In the genomic region with DNA sequence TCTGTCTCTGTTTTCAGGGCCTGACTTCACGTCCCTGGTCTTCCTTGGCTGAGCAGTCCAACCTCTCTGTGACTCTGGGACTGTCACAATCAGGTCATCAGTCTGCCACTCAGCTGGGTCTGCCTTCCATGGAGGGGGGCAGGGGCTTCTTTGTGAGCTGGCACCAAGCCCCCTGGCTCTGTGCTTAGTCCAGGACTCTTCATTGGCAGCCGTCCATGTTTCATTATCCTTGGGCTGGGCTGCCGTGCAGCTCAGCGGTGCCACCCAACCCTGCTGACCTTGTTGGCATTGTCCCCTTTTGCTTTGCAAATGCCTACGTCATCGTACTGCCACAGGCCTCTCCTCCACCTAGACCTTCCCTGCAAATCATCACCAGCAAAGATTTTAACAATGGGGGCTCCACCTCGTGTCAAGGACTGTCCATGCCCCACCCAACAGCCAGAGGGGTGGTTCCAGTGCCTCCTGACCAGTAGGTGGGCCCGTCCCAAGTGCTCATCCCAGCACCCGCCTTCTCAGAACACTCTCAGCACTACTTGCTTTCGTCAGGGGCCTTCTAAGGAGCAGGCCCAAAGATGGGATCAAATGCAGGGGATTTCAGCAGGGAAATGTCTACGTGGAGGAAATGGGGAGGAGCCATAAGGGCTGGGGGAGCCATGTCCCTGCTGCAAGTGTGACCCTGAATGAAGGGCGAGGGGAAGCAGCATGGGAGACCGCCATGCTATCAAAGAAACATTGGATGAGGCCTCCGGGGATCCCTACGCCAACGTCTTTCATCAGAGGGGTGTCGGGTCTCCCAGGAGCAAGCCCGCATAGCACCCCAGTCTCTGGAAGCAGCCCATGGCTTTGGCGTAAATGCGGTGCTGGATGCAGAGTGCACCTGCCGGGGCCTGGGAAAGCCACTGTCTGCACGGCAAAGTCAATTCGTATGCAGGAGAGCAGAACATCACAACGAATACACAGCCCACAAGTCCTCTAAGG, we compare ENCODE assay signal across 1 cellular context.
TF ChIP-seq lines count a peak whose summit lies in the region.

No MANE protein-coding gene starts in this region.

TF ChIP-seq in GM23338, 12 proteins besides CTCF, POLR2A, EP300 and RAD21 (continued from another document):
- TF ChIP-seq EZH2phosphoT487 (IDR thresholded peaks at IDR 0.05; ENCODE audit: unreplicated experiment): no peak
- TF ChIP-seq POLR2AphosphoS5 (IDR thresholded peaks at IDR 0.05; ENCODE audit: low read depth): no peak
- no peak for TF ChIP-seq STAT1 (IDR thresholded peaks at IDR 0.05; ENCODE audit: unreplicated experiment)
TF ChIP-seq in GM23338: peak in this region for 0.
